Comparison of ENCODE assay signal across 12 cellular contexts in genomic region chr12:50507474-50507838, GRCh38. TPM values are rescaled to one million over a fixed set of nuclear protein-coding genes. Genes with fewer than 3 reads are reported as not detected.
DNase-seq lines count a peak whose midpoint lies in the region; ATAC-seq and TF ChIP-seq lines count a peak whose summit lies in the region.
"Had no signal": no experiment of that assay in that cellular context is flagged by ENCODE, and none has a peak within 500 bp of the region (broad histone marks: within the 10 kb centered on the region; RNA-seq: fewer than 3 reads in every experiment).

No MANE protein-coding gene starts in this region.

- H3K27me3 ChIP-seq in DND-41 (ENCODE audit: insufficient read depth, low read length, poor library complexity) (no peaks in the 10 kb centered on the region), foreskin keratinocyte (no peaks in the 10 kb centered on the region), psoas muscle (ENCODE audit: insufficient read depth in 3 of 3, low read length in 2 of 3) (no peaks in the 10 kb centered on the region)

- CTCF ChIA-PET in activated B cell treated with CpG ODN at 0.5 μM for 24 hours (lab: Charles Lee), result interaction anchor here (1.0 to 3.2 kb wide), 5 partner anchors 13 to 135 kb away, joined by 3 to 19 read pairs (median 3); no protein-coding TSS in a partner anchor

- WGBS in psoas muscle, 3 donors, result 67 to 77% (median 69%) methylated on average over 11 of the region's 11 CpGs

- H4K20me1 ChIP-seq in DND-41 (ENCODE audit: insufficient read depth, low read length), result peaks cover 14% of the 10 kb centered on the region; the same call in 1 of the 2 replicates

- intact Hi-C loops in activated B cell treated with CpG ODN at 0.5 μM for 24 hours (cut with micrococcal nuclease), result loop anchor here (5.0 kb wide), 1 partner anchor 35 kb away; no protein-coding TSS in a partner anchor
- intact Hi-C loops in psoas muscle (cut with DNase I), result loop anchor here (5.0 kb wide), 2 partner anchors 65 to 230 kb away; no protein-coding TSS in a partner anchor

- peaks cover 74% of the 10 kb centered on the region for H3K79me2 ChIP-seq in DND-41 (ENCODE audit: insufficient read depth, low read length)

- H3K36me3 Mint-ChIP-seq in activated B cell treated with CpG ODN at 0.5 μM for 24 hours (ENCODE audit: low read depth), result peaks cover 7% of the 10 kb centered on the region

- POLR2A ChIA-PET in activated B cell treated with CpG ODN at 0.5 μM for 24 hours (lab: Charles Lee), result interaction anchor here (1.1 to 3.0 kb wide), 3 partner anchors 11 to 90 kb away, joined by 4 to 16 read pairs (median 4); no protein-coding TSS in a partner anchor

- no peak overlapping the region for H2AFZ ChIP-seq in DND-41 (ENCODE audit: low read depth, low read length)

- H3K9me3 ChIP-seq in DND-41 (ENCODE audit: insufficient read depth, low read length, severe bottlenecking) (no peaks in the 10 kb centered on the region), psoas muscle (no peaks in the 10 kb centered on the region)

- H3K4me3 Mint-ChIP-seq in activated B cell treated with CpG ODN at 0.5 μM for 24 hours, result peak overlapping the region; percentile 95

- ATAC-seq in DND-41 (ENCODE audit: insufficient read depth, low read depth) (no peak), activated B cell treated with CpG ODN at 0.5 μM for 24 hours (ENCODE audit: low read depth) (no peak), foreskin keratinocyte (no peak), psoas muscle (no peak)
- ATAC-seq: right cardiac atrium had no signal

- H3K27ac ChIP-seq in DND-41 (ENCODE audit: low read length) (no peak overlapping the region), foreskin keratinocyte (peak overlapping the region; percentile 95), psoas muscle (peak overlapping the region; percentile 97)

- no peaks in the 10 kb centered on the region for H3K27me3 Mint-ChIP-seq in activated B cell treated with CpG ODN at 0.5 μM for 24 hours

- H3K4me3 ChIP-seq in DND-41 (ENCODE audit: low read depth in 1 of 2, low read length in 2 of 2), result no peak overlapping the region; a peak in 1 of 4 replicates
- H3K4me3 ChIP-seq in psoas muscle, result peak overlapping the region; percentile 98

- peak overlapping the region; percentile 2; the same call in 1 of the 2 replicates for H3K9ac ChIP-seq in DND-41 (ENCODE audit: low read depth, low read length)

- H3K4me1 ChIP-seq in DND-41 (ENCODE audit: insufficient read depth, low read length) (peaks cover 32% of the 10 kb centered on the region), foreskin keratinocyte (peaks cover 41% of the 10 kb centered on the region), psoas muscle (peaks cover 47% of the 10 kb centered on the region)

- DNase-seq in DND-41 (no peak), activated B cell treated with CpG ODN at 0.5 μM for 24 hours (no peak), foreskin keratinocyte (no peak), psoas muscle (no peak), GM10266 (ENCODE audit: extremely low spot score) (no peak), SK-N-DZ (ENCODE audit: low spot score) (no peak), NCI-H510A (lab: John Stamatoyannopoulos, UW) (no peak)
- DNase-seq: DMS79, foreskin fibroblast, NCI-H1694, right cardiac atrium, T-helper 9 cell had no signal

- H3K4me1 Mint-ChIP-seq in activated B cell treated with CpG ODN at 0.5 μM for 24 hours, result peaks cover 68% of the 10 kb centered on the region

- H3K9me3 Mint-ChIP-seq in activated B cell treated with CpG ODN at 0.5 μM for 24 hours, result no peaks in the 10 kb centered on the region

- TF ChIP-seq CTCF in DND-41 (IDR thresholded peaks at IDR 0.05; ENCODE audit: borderline replicate concordance, extremely low read depth, low read length, poor library complexity, severe bottlenecking) (no peak), activated B cell treated with CpG ODN at 0.5 μM for 24 hours (IDR thresholded peaks at IDR 0.05) (no peak), foreskin keratinocyte (conservative IDR thresholded peaks at IDR 0.05) (no peak), psoas muscle (IDR thresholded peaks at IDR 0.05) (no peak), GM10266 (IDR thresholded peaks at IDR 0.05; ENCODE audit: control insufficient read depth, insufficient read depth, low read depth, missing control alignments) (no peak)

- peak overlapping the region; percentile 89; the same call in 1 of the 2 replicates for H3K4me2 ChIP-seq in DND-41 (ENCODE audit: insufficient read depth, low read length)

- H3K36me3 ChIP-seq in DND-41 (ENCODE audit: insufficient read depth, low read length) (no peaks in the 10 kb centered on the region; the same call in 1 of the 2 replicates), psoas muscle (ENCODE audit: insufficient read depth in 1 of 2, low read depth in 1 of 2) (no peaks in the 10 kb centered on the region)

- peak overlapping the region; percentile 76 for H3K27ac Mint-ChIP-seq in activated B cell treated with CpG ODN at 0.5 μM for 24 hours

RNA-seq across cellular contexts. Expression of gene DIP2B, which starts 2.7 kb away (rescaled TPM):
- total RNA-seq in activated B cell treated with CpG ODN at 0.5 μM for 24 hours (32.2 and 32.3 TPM in 2 replicates), foreskin keratinocyte (29.6 and 30.7 TPM in 2 replicates), psoas muscle (10 to 100 TPM in 1 of 4 donors, 1 to 10 TPM in 3; 8.6 to 10.7 (median 9.4) TPM)
- polyA plus RNA-seq in foreskin keratinocyte (4.8 and 6.4 TPM in 2 replicates), psoas muscle (1 to 10 TPM; 2.2 to 7.1 (median 4.5) TPM)
- 21.8 and 25.9 TPM in 2 replicates for polyA plus RNA-seq in SK-N-DZ (2014; cell fraction: cytosol; rRNA removed)
- polyA plus RNA-seq in SK-N-DZ (2014; cell fraction: nucleus; rRNA removed), result 14.7 and 20.2 TPM in 2 replicates
